13 cellular contexts compared by ENCODE assay signal in the genomic region with DNA sequence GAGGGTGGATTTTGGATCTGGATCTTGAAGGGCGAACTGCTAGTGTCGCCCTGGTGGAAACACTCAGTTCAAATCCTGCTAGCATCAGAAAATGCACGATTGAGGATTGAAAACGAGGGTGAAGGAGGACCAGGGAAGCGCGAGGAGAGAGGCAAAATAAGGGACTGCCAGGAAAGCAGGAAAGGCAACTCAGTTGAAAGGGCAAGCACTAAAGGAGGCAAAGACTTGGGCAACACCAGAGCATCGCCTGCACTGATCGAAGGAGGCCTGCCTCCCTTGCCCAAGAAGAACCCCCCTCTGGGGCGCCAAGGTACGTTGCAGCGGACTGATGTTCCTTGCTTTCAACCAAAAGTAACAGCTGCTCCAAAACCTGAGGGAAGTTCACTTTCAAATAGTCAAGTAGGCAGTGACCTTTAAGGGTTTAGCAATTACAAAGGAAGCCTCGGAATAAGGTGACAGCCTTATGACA. TPM values are rescaled to one million over a fixed set of nuclear protein-coding genes. Genes with fewer than 3 reads are reported as not detected.
DNase-seq lines count a peak whose midpoint lies in the region; ATAC-seq and TF ChIP-seq lines count a peak whose summit lies in the region.
"Had no signal": no experiment of that assay in that cellular context is flagged by ENCODE, and none has a peak within 500 bp of the region (broad histone marks: within the 10 kb centered on the region; RNA-seq: fewer than 3 reads in every experiment).

No MANE protein-coding gene starts in this region.

- H3K4me1 Mint-ChIP-seq in GM23338, result peaks cover 44% of the 10 kb centered on the region
- H3K4me1 Mint-ChIP-seq: CD4-positive, CD25-positive, alpha-beta regulatory T cell; IgD-negative memory B cell had no signal

- no peak for DNase-seq in GM23338 (ENCODE audit: low spot score)
- no peak for DNase-seq in choroid plexus epithelial cell (ENCODE audit: low read depth)
- DNase-seq in kidney epithelial cell (ENCODE audit: low read depth), result no peak
- no peak for DNase-seq in gastrocnemius medialis
- DNase-seq in NCI-H2081 treated with DMSO at 0.1 percent for 48 hours (lab: John Stamatoyannopoulos, UW), result no peak
- no peak for DNase-seq in G401 (ENCODE audit: low spot score)
- no peak for DNase-seq in KG1 (lab: John Stamatoyannopoulos, UW)
- no peak for DNase-seq in NCI-H1694 (lab: John Stamatoyannopoulos, UW)
- DNase-seq: activated CD8-positive, alpha-beta memory T cell treated with anti-CD3 and anti-CD28 coated beads, Interleukin-2, amount 50 U/mL, for 48 hours; CD4-positive, CD25-positive, alpha-beta regulatory T cell; central memory CD4-positive, alpha-beta T cell had no signal

- 0 out of 2 replicates have a peak, but pooled peaks cover 3% of the 10 kb centered on the region for H3F3A ChIP-seq in GM23338 (replicated peaks; ENCODE audit: low read depth)

- no peaks in the 10 kb centered on the region for H3K9me3 ChIP-seq in gastrocnemius medialis

- peak overlapping the region; percentile 95 for H3K27ac ChIP-seq in GM23338 (ENCODE audit: low read depth)
- H3K27ac ChIP-seq in gastrocnemius medialis, result peak overlapping the region in 1 of 4 donors; percentile 59

- H3K9me2 ChIP-seq in GM23338 (ENCODE audit: insufficient read depth), result no peaks in the 10 kb centered on the region

- peaks cover 1% of the 10 kb centered on the region for H3K27me3 Mint-ChIP-seq in GM23338 (ENCODE audit: insufficient read depth, low read depth, poor library complexity)
- H3K27me3 Mint-ChIP-seq: CD4-positive, CD25-positive, alpha-beta regulatory T cell; IgD-negative memory B cell had no signal

- H3K27me3 ChIP-seq in GM23338 (ENCODE audit: insufficient read depth) (no peaks in the 10 kb centered on the region), kidney epithelial cell (ENCODE audit: control insufficient read depth, insufficient read depth, low read length) (peaks cover 2% of the 10 kb centered on the region), gastrocnemius medialis (no peaks in the 10 kb centered on the region)

- H2AFZ ChIP-seq in GM23338, result peak overlapping the region; percentile 90

- H3K79me2 ChIP-seq in GM23338 (replicated peaks; ENCODE audit: insufficient read depth), result no peaks in the 10 kb centered on the region

- H3K4me3 Mint-ChIP-seq in GM23338, result peak overlapping the region; percentile 81
- H3K4me3 Mint-ChIP-seq: CD4-positive, CD25-positive, alpha-beta regulatory T cell had no signal

- TF ChIP-seq POLR2A in gastrocnemius medialis (IDR thresholded peaks at IDR 0.05), result no peak

- no peaks in the 10 kb centered on the region for H3K9me3 Mint-ChIP-seq in GM23338

- in situ Hi-C loops in gastrocnemius medialis (cut with MboI; ENCODE audit: low sequenced_read_pairs in 4 of 4), result no loop called here
- in situ Hi-C loops in G401 (cut with HindIII; ENCODE audit: low sequenced_read_pairs), result no loop called here

- intact Hi-C loops in gastrocnemius medialis (cut with DNase I; ENCODE audit: low total_unique reads), result no loop called here

- ATAC-seq in GM23338 (peak; percentile 7), gastrocnemius medialis (no peak)

- peak overlapping the region; percentile 86 for H3K27ac Mint-ChIP-seq in GM23338
- H3K27ac Mint-ChIP-seq: IgD-negative memory B cell had no signal

- no peaks in the 10 kb centered on the region for H3K36me3 Mint-ChIP-seq in GM23338 (ENCODE audit: low read depth)
- H3K36me3 Mint-ChIP-seq: CD4-positive, CD25-positive, alpha-beta regulatory T cell; IgD-negative memory B cell had no signal

- H3K4me3 ChIP-seq in GM23338, result peak overlapping the region; percentile 60
- H3K4me3 ChIP-seq in choroid plexus epithelial cell (ENCODE audit: low read depth, low read length), result peak overlapping the region; percentile 69
- peak overlapping the region; percentile 33 for H3K4me3 ChIP-seq in kidney epithelial cell (ENCODE audit: low read depth, low read length)
- H3K4me3 ChIP-seq in gastrocnemius medialis, result peak overlapping the region; percentile 45 to 59 (median 48)

- H3K4me1 ChIP-seq in GM23338 (ENCODE audit: insufficient read depth) (peaks cover 54% of the 10 kb centered on the region), gastrocnemius medialis (peaks cover 11 to 35% of the 10 kb centered on the region in 2 donors)

- H3K36me3 ChIP-seq in GM23338 (ENCODE audit: insufficient read depth) (no peaks in the 10 kb centered on the region), kidney epithelial cell (ENCODE audit: control insufficient read depth, insufficient read depth, low read length) (no peaks in the 10 kb centered on the region), gastrocnemius medialis (no peaks in the 10 kb centered on the region)

- H3K4me2 ChIP-seq in GM23338, result peak overlapping the region; percentile 79

- 0 out of 4 replicates have a peak, but pooled peaks of 1 of the 2 experiments have one; percentile 6 for TF ChIP-seq CTCF in GM23338 (conservative IDR thresholded peaks at IDR 0.05; ENCODE audit: low read depth in 2 of 2)
- TF ChIP-seq CTCF in choroid plexus epithelial cell (conservative IDR thresholded peaks at IDR 0.05; ENCODE audit: low read depth, low read length), result no peak
- no peak for TF ChIP-seq CTCF in kidney epithelial cell (IDR thresholded peaks at IDR 0.05; ENCODE audit: insufficient read depth, low read length, poor library complexity, severe bottlenecking)
- TF ChIP-seq CTCF in gastrocnemius medialis (IDR thresholded peaks at IDR 0.05 in 4 of 5, conservative IDR thresholded peaks at IDR 0.05 in 1 of 5), result peak in 1 of 5 experiments; percentile 17

- H4K20me1 ChIP-seq in GM23338 (replicated peaks; ENCODE audit: insufficient read depth), result no peaks in the 10 kb centered on the region

TF ChIP-seq in GM23338, 12 proteins besides CTCF, POLR2A, EP300 and RAD21 (continues in another document):
- TF ChIP-seq EZH2 (IDR thresholded peaks at IDR 0.05; ENCODE audit: low read depth, unreplicated experiment) (no peak), JUNB (IDR thresholded peaks at IDR 0.05; ENCODE audit: unreplicated experiment) (no peak), CREB1 (CRISPR knock-in tag; IDR thresholded peaks at IDR 0.05; ENCODE audit: low read depth) (no peak)
- TF ChIP-seq, protein P1, sequence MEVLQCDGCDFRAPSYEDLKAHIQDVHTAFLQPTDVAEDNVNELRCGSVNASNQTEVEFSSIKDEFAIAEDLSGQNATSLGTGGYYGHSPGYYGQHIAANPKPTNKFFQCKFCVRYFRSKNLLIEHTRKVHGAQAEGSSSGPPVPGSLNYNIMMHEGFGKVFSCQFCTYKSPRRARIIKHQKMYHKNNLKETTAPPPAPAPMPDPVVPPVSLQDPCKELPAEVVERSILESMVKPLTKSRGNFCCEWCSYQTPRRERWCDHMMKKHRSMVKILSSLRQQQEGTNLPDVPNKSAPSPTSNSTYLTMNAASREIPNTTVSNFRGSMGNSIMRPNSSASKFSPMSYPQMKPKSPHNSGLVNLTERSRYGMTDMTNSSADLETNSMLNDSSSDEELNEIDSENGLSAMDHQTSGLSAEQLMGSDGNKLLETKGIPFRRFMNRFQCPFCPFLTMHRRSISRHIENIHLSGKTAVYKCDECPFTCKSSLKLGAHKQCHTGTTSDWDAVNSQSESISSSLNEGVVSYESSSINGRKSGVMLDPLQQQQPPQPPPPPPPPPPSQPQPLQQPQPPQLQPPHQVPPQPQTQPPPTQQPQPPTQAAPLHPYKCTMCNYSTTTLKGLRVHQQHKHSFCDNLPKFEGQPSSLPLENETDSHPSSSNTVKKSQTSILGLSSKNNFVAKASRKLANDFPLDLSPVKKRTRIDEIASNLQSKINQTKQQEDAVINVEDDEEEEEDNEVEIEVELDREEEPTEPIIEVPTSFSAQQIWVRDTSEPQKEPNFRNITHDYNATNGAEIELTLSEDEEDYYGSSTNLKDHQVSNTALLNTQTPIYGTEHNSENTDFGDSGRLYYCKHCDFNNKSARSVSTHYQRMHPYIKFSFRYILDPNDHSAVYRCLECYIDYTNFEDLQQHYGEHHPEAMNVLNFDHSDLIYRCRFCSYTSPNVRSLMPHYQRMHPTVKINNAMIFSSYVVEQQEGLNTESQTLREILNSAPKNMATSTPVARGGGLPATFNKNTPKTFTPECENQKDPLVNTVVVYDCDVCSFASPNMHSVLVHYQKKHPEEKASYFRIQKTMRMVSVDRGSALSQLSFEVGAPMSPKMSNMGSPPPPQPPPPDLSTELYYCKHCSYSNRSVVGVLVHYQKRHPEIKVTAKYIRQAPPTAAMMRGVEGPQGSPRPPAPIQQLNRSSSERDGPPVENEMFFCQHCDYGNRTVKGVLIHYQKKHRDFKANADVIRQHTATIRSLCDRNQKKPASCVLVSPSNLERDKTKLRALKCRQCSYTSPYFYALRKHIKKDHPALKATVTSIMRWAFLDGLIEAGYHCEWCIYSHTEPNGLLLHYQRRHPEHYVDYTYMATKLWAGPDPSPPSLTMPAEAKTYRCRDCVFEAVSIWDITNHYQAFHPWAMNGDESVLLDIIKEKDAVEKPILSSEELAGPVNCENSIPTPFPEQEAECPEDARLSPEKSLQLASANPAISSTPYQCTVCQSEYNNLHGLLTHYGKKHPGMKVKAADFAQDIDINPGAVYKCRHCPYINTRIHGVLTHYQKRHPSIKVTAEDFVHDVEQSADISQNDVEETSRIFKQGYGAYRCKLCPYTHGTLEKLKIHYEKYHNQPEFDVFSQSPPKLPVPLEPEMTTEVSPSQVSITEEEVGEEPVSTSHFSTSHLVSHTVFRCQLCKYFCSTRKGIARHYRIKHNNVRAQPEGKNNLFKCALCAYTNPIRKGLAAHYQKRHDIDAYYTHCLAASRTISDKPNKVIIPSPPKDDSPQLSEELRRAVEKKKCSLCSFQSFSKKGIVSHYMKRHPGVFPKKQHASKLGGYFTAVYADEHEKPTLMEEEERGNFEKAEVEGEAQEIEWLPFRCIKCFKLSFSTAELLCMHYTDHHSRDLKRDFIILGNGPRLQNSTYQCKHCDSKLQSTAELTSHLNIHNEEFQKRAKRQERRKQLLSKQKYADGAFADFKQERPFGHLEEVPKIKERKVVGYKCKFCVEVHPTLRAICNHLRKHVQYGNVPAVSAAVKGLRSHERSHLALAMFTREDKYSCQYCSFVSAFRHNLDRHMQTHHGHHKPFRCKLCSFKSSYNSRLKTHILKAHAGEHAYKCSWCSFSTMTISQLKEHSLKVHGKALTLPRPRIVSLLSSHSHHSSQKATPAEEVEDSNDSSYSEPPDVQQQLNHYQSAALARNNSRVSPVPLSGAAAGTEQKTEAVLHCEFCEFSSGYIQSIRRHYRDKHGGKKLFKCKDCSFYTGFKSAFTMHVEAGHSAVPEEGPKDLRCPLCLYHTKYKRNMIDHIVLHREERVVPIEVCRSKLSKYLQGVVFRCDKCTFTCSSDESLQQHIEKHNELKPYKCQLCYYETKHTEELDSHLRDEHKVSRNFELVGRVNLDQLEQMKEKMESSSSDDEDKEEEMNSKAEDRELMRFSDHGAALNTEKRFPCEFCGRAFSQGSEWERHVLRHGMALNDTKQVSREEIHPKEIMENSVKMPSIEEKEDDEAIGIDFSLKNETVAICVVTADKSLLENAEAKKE (CRISPR knock-in tag; IDR thresholded peaks at IDR 0.05), result no peak

RNA-seq across cellular contexts. Expression of gene COL21A1, which starts 0.3 kb away (rescaled TPM):
- total RNA-seq in GM23338 (2014; rRNA removed; shearing (Covaris generic)), result 6.1 and 6.2 TPM in 2 replicates
- 3.4 and 5.0 TPM in 2 replicates for polyA plus RNA-seq in GM23338 (2016; fragmentation: Nextera tagmentation; extraction: Ambion mirVana)
- not detected in 2 replicates for total RNA-seq in kidney epithelial cell
- 1 to 10 TPM in 1 of 4 donors, under 1 TPM in 3; 0.19 to 1.1 (median 0.61) TPM for total RNA-seq in gastrocnemius medialis
- total RNA-seq in G401 (2014; rRNA removed; shearing (Covaris generic)), result not detected in 2 replicates
- total RNA-seq: CD4-positive, CD25-positive, alpha-beta regulatory T cell; T-helper 1 cell treated with Interleukin-12 subunit alpha and Interleukin-12 subunit beta and Interleukin-4 antibody, amounts not matched to agents 30 ng/mL and 1 ng/mL, for 36 hours had no signal
- polyA plus RNA-seq: CD4-positive, CD25-positive, alpha-beta regulatory T cell; IgD-negative memory B cell had no signal
